Comparison of ENCODE assay signal across 15 cellular contexts in genomic region chr9:112176410-112177010, GRCh38. TPM values are rescaled to one million over a fixed set of nuclear protein-coding genes. Genes with fewer than 3 reads are reported as not detected.
DNase-seq lines count a peak whose midpoint lies in the region; ATAC-seq and TF ChIP-seq lines count a peak whose summit lies in the region.
"Had no signal": no experiment of that assay in that cellular context is flagged by ENCODE, and none has a peak within 500 bp of the region (broad histone marks: within the 10 kb centered on the region; RNA-seq: fewer than 3 reads in every experiment).

No MANE protein-coding gene starts in this region.

- H3K27me3 Mint-ChIP-seq in activated CD4-positive, alpha-beta T cell treated with anti-CD3 and anti-CD28 coated beads, Interleukin-2, amount 10 ng/mL, durations not matched to agents 7 days and 5 days: peaks cover 16% of the 10 kb centered on the region
- H3K27me3 Mint-ChIP-seq in natural killer cell treated with Interleukin-12 subunit alpha and Interleukin-12 subunit beta and Interleukin-15 and Interleukin-18, amount 100 ng/mL, for 72 hours: no peaks in the 10 kb centered on the region

- peak overlapping the region; percentile 2 for H3K4me2 ChIP-seq in Loucy (ENCODE audit: low read depth, low read length, poor library complexity, severe bottlenecking)

- H3K4me1 ChIP-seq in Loucy (ENCODE audit: insufficient read depth, low read length, poor library complexity, severe bottlenecking) (peaks cover 83% of the 10 kb centered on the region), colonic mucosa (peaks cover 14% of the 10 kb centered on the region)
- H3K4me1 ChIP-seq: parathyroid adenoma had no signal

- H4K20me1 ChIP-seq in Loucy (ENCODE audit: insufficient read depth, low read length, poor library complexity, severe bottlenecking): no peaks in the 10 kb centered on the region

- peaks cover 8% of the 10 kb centered on the region for H3F3A ChIP-seq in Loucy (ENCODE audit: low read depth)

- intact Hi-C loops in colonic mucosa (cut with DNase I): loop anchor here (10.0 kb wide), 1 partner anchor 158 kb away; the partner anchor contains the start of gene PTBP3

- peaks cover 81% of the 10 kb centered on the region for H3K4me1 Mint-ChIP-seq in activated CD4-positive, alpha-beta T cell treated with anti-CD3 and anti-CD28 coated beads, Interleukin-2, amount 10 ng/mL, durations not matched to agents 7 days and 5 days
- peaks cover 65 to 76% of the 10 kb centered on the region in 2 donors for H3K4me1 Mint-ChIP-seq in natural killer cell treated with Interleukin-12 subunit alpha and Interleukin-12 subunit beta and Interleukin-15 and Interleukin-18, amount 100 ng/mL, for 72 hours (ENCODE audit: low read depth in 2 of 2)

- peak overlapping the region; percentile 84 for H3K27ac Mint-ChIP-seq in activated CD4-positive, alpha-beta T cell treated with anti-CD3 and anti-CD28 coated beads, Interleukin-2, amount 10 ng/mL, durations not matched to agents 7 days and 5 days
- peak overlapping the region; percentile 72 to 83 for H3K27ac Mint-ChIP-seq in natural killer cell treated with Interleukin-12 subunit alpha and Interleukin-12 subunit beta and Interleukin-15 and Interleukin-18, amount 100 ng/mL, for 72 hours

- TF ChIP-seq CTCF in Loucy (conservative IDR thresholded peaks at IDR 0.05; ENCODE audit: low read length): no peak
- TF ChIP-seq CTCF in colonic mucosa (IDR thresholded peaks at IDR 0.05): no peak

- H3K9me3 Mint-ChIP-seq in activated CD4-positive, alpha-beta T cell treated with anti-CD3 and anti-CD28 coated beads, Interleukin-2, amount 10 ng/mL, durations not matched to agents 7 days and 5 days: peaks cover 8% of the 10 kb centered on the region
- H3K9me3 Mint-ChIP-seq in natural killer cell treated with Interleukin-12 subunit alpha and Interleukin-12 subunit beta and Interleukin-15 and Interleukin-18, amount 100 ng/mL, for 72 hours: peaks cover 6% of the 10 kb centered on the region

- no peak overlapping the region for H3K4me3 ChIP-seq in Loucy (ENCODE audit: low read length, poor library complexity, severe bottlenecking)
- no peak overlapping the region for H3K4me3 ChIP-seq in colonic mucosa
- H3K4me3 ChIP-seq: uterus had no signal

- H3K36me3 ChIP-seq in Loucy (ENCODE audit: insufficient read depth, low read length) (no peaks in the 10 kb centered on the region), colonic mucosa (no peaks in the 10 kb centered on the region)
- H3K36me3 ChIP-seq: uterus had no signal

- H3K9ac ChIP-seq in Loucy (ENCODE audit: low read depth, low read length, poor library complexity, severe bottlenecking): peak overlapping the region; percentile 25
- peak overlapping the region in 1 of 2 donors; percentile 87 for H3K9ac ChIP-seq in colonic mucosa (ENCODE audit: low read depth in 2 of 2, low read length in 2 of 2)
- H3K9ac ChIP-seq: parathyroid adenoma had no signal

- CTCF ChIA-PET in activated CD4-positive, alpha-beta T cell treated with anti-CD3 and anti-CD28 coated beads, Interleukin-2, amount 10 ng/mL, durations not matched to agents 7 days and 5 days (lab: Charles Lee): interaction anchor here (0.6 to 2.0 kb wide), 8 partner anchors 9 to 1277 kb away, joined by 3 to 7 read pairs (median 4); no protein-coding TSS in a partner anchor

- no peaks in the 10 kb centered on the region for H3K27me3 ChIP-seq in Loucy (ENCODE audit: insufficient read depth, low read length, poor library complexity, severe bottlenecking)
- H3K27me3 ChIP-seq in colonic mucosa: no peaks in the 10 kb centered on the region
- H3K27me3 ChIP-seq: uterus had no signal

- POLR2A ChIA-PET in activated CD4-positive, alpha-beta T cell treated with anti-CD3 and anti-CD28 coated beads, Interleukin-2, amount 10 ng/mL, durations not matched to agents 7 days and 5 days (lab: Charles Lee): interaction anchor here (0.8 kb wide), 1 partner anchor 310 kb away, joined by 3 read pairs; the partner anchor contains the start of gene KIAA1958

- peak overlapping the region; percentile 63 for H3K4me3 Mint-ChIP-seq in activated CD4-positive, alpha-beta T cell treated with anti-CD3 and anti-CD28 coated beads, Interleukin-2, amount 10 ng/mL, durations not matched to agents 7 days and 5 days
- H3K4me3 Mint-ChIP-seq in natural killer cell treated with Interleukin-12 subunit alpha and Interleukin-12 subunit beta and Interleukin-15 and Interleukin-18, amount 100 ng/mL, for 72 hours: peak overlapping the region; percentile 85

- H3K36me3 Mint-ChIP-seq in activated CD4-positive, alpha-beta T cell treated with anti-CD3 and anti-CD28 coated beads, Interleukin-2, amount 10 ng/mL, durations not matched to agents 7 days and 5 days (ENCODE audit: low read depth): peaks cover 27% of the 10 kb centered on the region
- H3K36me3 Mint-ChIP-seq in natural killer cell treated with Interleukin-12 subunit alpha and Interleukin-12 subunit beta and Interleukin-15 and Interleukin-18, amount 100 ng/mL, for 72 hours: peaks cover 9% of the 10 kb centered on the region

- H3K79me2 ChIP-seq in Loucy (ENCODE audit: insufficient read depth, low read length): peaks cover 27% of the 10 kb centered on the region
- H3K79me2 ChIP-seq: parathyroid adenoma had no signal

- peak overlapping the region; percentile 77 for H3K27ac ChIP-seq in colonic mucosa
- H3K27ac ChIP-seq: parathyroid adenoma, uterus had no signal

- H3K9me3 ChIP-seq in Loucy (ENCODE audit: insufficient read depth, low read depth, low read length) (no peaks in the 10 kb centered on the region), colonic mucosa (no peaks in the 10 kb centered on the region)
- H3K9me3 ChIP-seq: uterus had no signal

- DNase-seq in activated CD4-positive, alpha-beta T cell treated with anti-CD3 and anti-CD28 coated beads, Interleukin-2, amount 10 ng/mL, durations not matched to agents 7 days and 5 days: peak; percentile 55
- DNase-seq in activated CD4-positive, alpha-beta T cell treated with anti-CD3 and anti-CD28 coated beads, Interleukin-2, amount 50 U/mL, for 48 hours: no peak
- DNase-seq in colonic mucosa (peak; percentile 51), ecto neural progenitor cell (ENCODE audit: low spot score) (no peak)
- no peak for DNase-seq in natural killer cell treated with Interleukin-12 subunit alpha and Interleukin-12 subunit beta and Interleukin-15 and Interleukin-18, amount 100 ng/mL, for 72 hours (ENCODE audit: low spot score)
- DNase-seq: DND-41; effector CD8-positive, alpha-beta T cell; IMR-90; NCI-H146; Right ventricle myocardium superior; uterus had no signal

- ATAC-seq in natural killer cell treated with Interleukin-12 subunit alpha and Interleukin-12 subunit beta and Interleukin-15 and Interleukin-18, amount 100 ng/mL, for 72 hours: no peak
- ATAC-seq in SK-N-SH treated with all-trans-retinoic acid at 6 μM for 48 hours: no peak
- no peak for ATAC-seq in GM21515 (IDR thresholded peaks at IDR 0.05; ENCODE audit: unreplicated experiment)

- H2AFZ ChIP-seq in Loucy (ENCODE audit: low read length): no peak overlapping the region
- H2AFZ ChIP-seq: parathyroid adenoma had no signal

- no peaks in the 10 kb centered on the region for H3K9me2 ChIP-seq in Loucy (replicated peaks; ENCODE audit: low read depth, low read length)

TF ChIP-seq in SK-N-SH treated with all-trans-retinoic acid at 6 μM for 48 hours, 23 proteins besides CTCF, POLR2A, EP300 and RAD21:
- TF ChIP-seq GLIS3 (CRISPR knock-in tag; IDR thresholded peaks at IDR 0.05) (no peak), CSDC2 (CRISPR knock-in tag; IDR thresholded peaks at IDR 0.05) (no peak), ARNTL (CRISPR knock-in tag; IDR thresholded peaks at IDR 0.05; ENCODE audit: borderline replicate concordance, low read depth) (no peak), TOX (CRISPR knock-in tag; IDR thresholded peaks at IDR 0.05; ENCODE audit: borderline replicate concordance) (no peak), ZC3H10 (CRISPR knock-in tag; IDR thresholded peaks at IDR 0.05) (no peak), TSHZ2 (CRISPR knock-in tag; IDR thresholded peaks at IDR 0.05) (no peak), RARB (CRISPR knock-in tag; IDR thresholded peaks at IDR 0.05) (no peak)

RNA-seq across cellular contexts. Expression of gene SUSD1, which starts 1.4 kb away (rescaled TPM):
- 10 to 100 TPM; 12.0 to 14.7 TPM for total RNA-seq in activated CD4-positive, alpha-beta T cell treated with anti-CD3 and anti-CD28 coated beads, Interleukin-2, amount 10 ng/mL, durations not matched to agents 7 days and 5 days
- total RNA-seq in colonic mucosa: 10 to 100 TPM; 23.3 to 25.1 TPM
- 10 to 100 TPM; 20.0 to 23.4 TPM for total RNA-seq in natural killer cell treated with Interleukin-12 subunit alpha and Interleukin-12 subunit beta and Interleukin-15 and Interleukin-18, amount 100 ng/mL, for 72 hours

Comparison
In these comparisons a context has a peak if more than half of its experiments do, and no peak if none do; other contexts are left out.
1. DNase-seq: peak in activated CD4-positive, alpha-beta T cell treated with anti-CD3 and anti-CD28 coated beads, Interleukin-2, amount 10 ng/mL, durations not matched to agents 7 days and 5 days (single experiment) and colonic mucosa (single experiment); none in activated CD4-positive, alpha-beta T cell treated with anti-CD3 and anti-CD28 coated beads, Interleukin-2, amount 50 U/mL, for 48 hours (0 of 2), natural killer cell treated with Interleukin-12 subunit alpha and Interleukin-12 subunit beta and Interleukin-15 and Interleukin-18, amount 100 ng/mL, for 72 hours (single experiment) and ecto neural progenitor cell (single experiment).